In genomic region chr10:110566472-110567200, GRCh38 we compare ENCODE assay signal across 8 cellular contexts. TPM values are rescaled to one million over a fixed set of nuclear protein-coding genes. Genes with fewer than 3 reads are reported as not detected.
DNase-seq lines count a peak whose midpoint lies in the region; ATAC-seq, FAIRE-seq and TF ChIP-seq lines count a peak whose summit lies in the region.

No MANE protein-coding gene starts in this region.

- H3K4me3 ChIP-seq in small intestine (ENCODE audit: low read depth in 1 of 2, low read length in 2 of 2), result peak overlapping the region; percentile 44 to 89

- peaks cover 2% of the 10 kb centered on the region for H3K36me3 Mint-ChIP-seq in T-helper 1 cell treated with Interleukin-12 subunit alpha and Interleukin-12 subunit beta and Interleukin-4 antibody, amounts not matched to agents 30 μg/mL and 1 μg/mL, for 36 hours (ENCODE audit: low read depth)

- no peaks in the 10 kb centered on the region for H3K9me3 Mint-ChIP-seq in T-helper 1 cell treated with Interleukin-12 subunit alpha and Interleukin-12 subunit beta and Interleukin-4 antibody, amounts not matched to agents 30 μg/mL and 1 μg/mL, for 36 hours

- H3K27ac ChIP-seq in foreskin keratinocyte, result peak overlapping the region; percentile 95
- peak overlapping the region in 1 of 2 donors; percentile 85 for H3K27ac ChIP-seq in small intestine (ENCODE audit: low read depth in 1 of 2, low read length in 1 of 2)

- ATAC-seq in SK-N-SH treated with all-trans-retinoic acid at 6 μM for 48 hours (peak; percentile 8), foreskin keratinocyte (no peak), GM18520 (IDR thresholded peaks at IDR 0.05; ENCODE audit: unreplicated experiment) (no peak)

- peaks cover 29% of the 10 kb centered on the region for H3K4me1 Mint-ChIP-seq in T-helper 1 cell treated with Interleukin-12 subunit alpha and Interleukin-12 subunit beta and Interleukin-4 antibody, amounts not matched to agents 30 μg/mL and 1 μg/mL, for 36 hours (ENCODE audit: low read depth)

- no peaks in the 10 kb centered on the region for H3K36me3 ChIP-seq in small intestine (ENCODE audit: control insufficient read depth in 2 of 2, insufficient read depth in 2 of 2, low read length in 2 of 2)

- peak overlapping the region; percentile 94 for H3K4me3 Mint-ChIP-seq in T-helper 1 cell treated with Interleukin-12 subunit alpha and Interleukin-12 subunit beta and Interleukin-4 antibody, amounts not matched to agents 30 μg/mL and 1 μg/mL, for 36 hours

- peak overlapping the region; percentile 98 for H3K27ac Mint-ChIP-seq in T-helper 1 cell treated with Interleukin-12 subunit alpha and Interleukin-12 subunit beta and Interleukin-4 antibody, amounts not matched to agents 30 μg/mL and 1 μg/mL, for 36 hours

- H3K4me1 ChIP-seq in foreskin keratinocyte, result peaks cover 5% of the 10 kb centered on the region
- peaks cover 4 to 6% of the 10 kb centered on the region in 2 donors for H3K4me1 ChIP-seq in small intestine (ENCODE audit: control insufficient read depth in 2 of 2, insufficient read depth in 1 of 2, low read depth in 1 of 2, low read length in 1 of 2)

- no peak for TF ChIP-seq CTCF in foreskin keratinocyte (conservative IDR thresholded peaks at IDR 0.05)

- H3K27me3 ChIP-seq in foreskin keratinocyte (no peaks in the 10 kb centered on the region), small intestine (ENCODE audit: control insufficient read depth in 2 of 2, insufficient read depth in 2 of 2, low read length in 2 of 2) (no peaks in the 10 kb centered on the region)

- WGBS in small intestine, 3 donors, result 54 to 62% (median 57%) methylated on average over 19 of the region's 19 CpGs

- H3K9me3 ChIP-seq in small intestine (ENCODE audit: control insufficient read depth, low read depth), result no peaks in the 10 kb centered on the region

- DNase-seq in T-helper 1 cell (no peak), foreskin keratinocyte (no peak), small intestine (no peak), dermis blood vessel endothelial cell (no peak)
- no peak for DNase-seq in stimulated activated CD4-positive, alpha-beta T cell treated with anti-CD3 and anti-CD28 coated beads, Interleukin-15, amount 100 ng/mL, for 24 hours

- H3K27me3 Mint-ChIP-seq in T-helper 1 cell treated with Interleukin-12 subunit alpha and Interleukin-12 subunit beta and Interleukin-4 antibody, amounts not matched to agents 30 μg/mL and 1 μg/mL, for 36 hours (ENCODE audit: low read depth), result peaks cover 33% of the 10 kb centered on the region

- no peak for FAIRE-seq in small intestine (lab: Jason Lieb, UNC)

TF ChIP-seq in SK-N-SH treated with all-trans-retinoic acid at 6 μM for 48 hours, 23 proteins besides CTCF, POLR2A, EP300 and RAD21:
- peak; percentile 16; the same call in 1 of the 2 replicates for TF ChIP-seq ZNF8 (CRISPR knock-in tag; IDR thresholded peaks at IDR 0.05)
- TF ChIP-seq CSRNP3 (CRISPR knock-in tag; IDR thresholded peaks at IDR 0.05), result no peak
- TF ChIP-seq ZNF565 (CRISPR knock-in tag; conservative IDR thresholded peaks at IDR 0.05; ENCODE audit: low read depth), result 0 out of 2 replicates have a peak, but pooled peaks have one; percentile 13

RNA-seq across cellular contexts. Expression of gene SMC3, which starts 0.9 kb away (rescaled TPM):
- total RNA-seq in foreskin keratinocyte, result 44.3 and 53.7 TPM in 2 replicates
- polyA plus RNA-seq in foreskin keratinocyte, result 13.4 and 18.0 TPM in 2 replicates
- 10 to 100 TPM; 19.2 to 23.3 (median 21.1) TPM for polyA plus RNA-seq in small intestine
- total RNA-seq in dermis blood vessel endothelial cell, result 29.6 and 47.3 TPM in 2 replicates
